In the genomic region with DNA sequence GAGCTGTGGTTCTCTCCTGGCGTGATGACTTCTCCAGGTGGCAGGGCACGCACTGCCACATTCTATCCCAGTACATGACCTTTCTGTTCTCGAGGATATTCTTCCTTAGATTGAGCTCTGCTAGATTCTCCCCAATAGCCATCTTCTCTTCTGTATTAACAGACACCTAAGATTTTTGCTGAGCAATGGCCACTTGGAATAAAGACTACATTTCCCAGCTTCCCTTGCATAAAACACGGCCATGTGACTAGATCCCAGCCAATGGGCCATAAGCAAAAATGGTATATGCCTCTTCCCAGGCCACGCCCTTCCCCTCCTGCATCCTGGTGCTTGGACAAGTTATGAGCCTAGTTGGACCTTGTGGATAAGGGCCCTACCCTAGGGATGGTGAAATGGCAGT, we compare ENCODE assay signal across 9 cellular contexts.
A peak's percentile ranks its signal among the peaks of the same experiment; 100 is the strongest.
DNase-seq lines count a peak whose midpoint lies in the region; FAIRE-seq and TF ChIP-seq lines count a peak whose summit lies in the region.
"Had no signal": no experiment of that assay in that cellular context is flagged by ENCODE, and none has a peak within 500 bp of the region (broad histone marks: within the 10 kb centered on the region; RNA-seq: fewer than 3 reads in every experiment).

No MANE protein-coding gene starts in this region.

- H2BK12ac ChIP-seq in trophoblast cell (ENCODE audit: low read length): no peak overlapping the region

- H3K14ac ChIP-seq in trophoblast cell (ENCODE audit: low read length): no peak overlapping the region

- no peaks in the 10 kb centered on the region for H3K9me3 ChIP-seq in adipocyte (ENCODE audit: control insufficient read depth, low read length)
- peaks cover 2% of the 10 kb centered on the region for H3K9me3 ChIP-seq in trophoblast cell (ENCODE audit: insufficient read depth, low read depth, low read length)

- FAIRE-seq in D721Med (lab: Jason Lieb, UNC): no peak

- H4K91ac ChIP-seq in trophoblast cell (ENCODE audit: low read depth, low read length): no peak overlapping the region

- DNase-seq in SKM-1 treated with dmso at 0.1 percent for 144 hours (lab: John Stamatoyannopoulos, UW; ENCODE audit: unreplicated experiment): peak; percentile 25
- no peak for DNase-seq in SKM-1 (lab: John Stamatoyannopoulos, UW; ENCODE audit: unreplicated experiment)
- DNase-seq in M059J (ENCODE audit: low read depth): peak; percentile 65
- peak; percentile 15 for DNase-seq in adipocyte (ENCODE audit: low read depth)
- peak; percentile 51 to 84 for DNase-seq in trophoblast cell
- no peak for DNase-seq in D721Med (ENCODE audit: insufficient read length, low spot score)
- no peak for DNase-seq in globus pallidus (ENCODE audit: low spot score)
- DNase-seq in superior temporal gyrus (ENCODE audit: extremely low spot score): no peak
- DNase-seq: spleen had no signal

- peaks cover 4% of the 10 kb centered on the region for H3K79me1 ChIP-seq in trophoblast cell (ENCODE audit: low read length)

- H3K4me3 ChIP-seq in adipocyte (ENCODE audit: low read length) (no peak overlapping the region), trophoblast cell (ENCODE audit: low read depth, low read length) (no peak overlapping the region)
- H3K4me3 ChIP-seq: spleen had no signal

- H3K36me3 ChIP-seq in adipocyte (ENCODE audit: control insufficient read depth, insufficient read depth, low read length, severe bottlenecking) (no peaks in the 10 kb centered on the region), trophoblast cell (ENCODE audit: control insufficient read depth in 1 of 2, insufficient read depth in 2 of 2, low read length in 2 of 2) (no peaks in the 10 kb centered on the region)
- H3K36me3 ChIP-seq: spleen had no signal

- H3K4me2 ChIP-seq in trophoblast cell (ENCODE audit: low read length): no peak overlapping the region

- H3K4me1 ChIP-seq in adipocyte (ENCODE audit: control insufficient read depth, insufficient read depth, low read length) (peaks cover 6% of the 10 kb centered on the region), trophoblast cell (ENCODE audit: control insufficient read depth in 1 of 2, insufficient read depth in 2 of 2, low read length in 2 of 2) (peaks cover 3 to 5% of the 10 kb centered on the region in 2 experiments)
- H3K4me1 ChIP-seq: spleen had no signal

- no peak overlapping the region for H2AFZ ChIP-seq in trophoblast cell (ENCODE audit: insufficient read depth, low read length, poor library complexity)

- WGBS in trophoblast cell (ENCODE audit: extremely low coverage, insufficient coverage, insufficient read length): no CpG with 5 or more reads among the region's 5 CpGs

- no peak overlapping the region for H4K12ac ChIP-seq in trophoblast cell (ENCODE audit: low read depth, low read length)

- no peak overlapping the region for H3K18ac ChIP-seq in trophoblast cell (ENCODE audit: low read length)

- no peak overlapping the region for H4K8ac ChIP-seq in trophoblast cell (ENCODE audit: low read depth, low read length)

- H3K4ac ChIP-seq in trophoblast cell (ENCODE audit: low read depth, low read length): no peak overlapping the region

- no peak overlapping the region for H2BK5ac ChIP-seq in trophoblast cell (ENCODE audit: low read depth, low read length, poor library complexity)

- H3K23ac ChIP-seq in trophoblast cell (ENCODE audit: low read length): no peak overlapping the region

- H3K79me2 ChIP-seq in trophoblast cell (ENCODE audit: control insufficient read depth, insufficient read depth, low read length, poor library complexity): no peaks in the 10 kb centered on the region

- TF ChIP-seq CTCF in D721Med (IDR thresholded peaks at IDR 0.05; ENCODE audit: insufficient read depth, missing control alignments): no peak

- H2AK5ac ChIP-seq in trophoblast cell (ENCODE audit: low read length): no peak overlapping the region

- no peak overlapping the region for H2BK120ac ChIP-seq in trophoblast cell (ENCODE audit: insufficient read depth, low read length, poor library complexity)

- H3K27me3 ChIP-seq in adipocyte (replicated peaks; ENCODE audit: control insufficient read depth, insufficient read depth, low read length) (peaks cover 7% of the 10 kb centered on the region), trophoblast cell (ENCODE audit: insufficient read depth, low read length) (no peaks in the 10 kb centered on the region)

- no peak overlapping the region for H3K27ac ChIP-seq in trophoblast cell (ENCODE audit: low read depth, low read length)
- H3K27ac ChIP-seq: spleen had no signal

- no peak overlapping the region for H3K9ac ChIP-seq in adipocyte (ENCODE audit: low read length)
- H3K9ac ChIP-seq in trophoblast cell (ENCODE audit: low read length): no peak overlapping the region

Comparison
In these comparisons a context has a peak if more than half of its experiments do, and no peak if none do; other contexts are left out.
1. DNase-seq: peak in SKM-1 treated with dmso at 0.1 percent for 144 hours (single experiment), M059J (single experiment), adipocyte (single experiment) and trophoblast cell (2 of 2); none in SKM-1 (single experiment), D721Med (single experiment), globus pallidus (single experiment) and superior temporal gyrus (single experiment).